Comparison of ENCODE assay signal across 1 cellular context in the genomic region with DNA sequence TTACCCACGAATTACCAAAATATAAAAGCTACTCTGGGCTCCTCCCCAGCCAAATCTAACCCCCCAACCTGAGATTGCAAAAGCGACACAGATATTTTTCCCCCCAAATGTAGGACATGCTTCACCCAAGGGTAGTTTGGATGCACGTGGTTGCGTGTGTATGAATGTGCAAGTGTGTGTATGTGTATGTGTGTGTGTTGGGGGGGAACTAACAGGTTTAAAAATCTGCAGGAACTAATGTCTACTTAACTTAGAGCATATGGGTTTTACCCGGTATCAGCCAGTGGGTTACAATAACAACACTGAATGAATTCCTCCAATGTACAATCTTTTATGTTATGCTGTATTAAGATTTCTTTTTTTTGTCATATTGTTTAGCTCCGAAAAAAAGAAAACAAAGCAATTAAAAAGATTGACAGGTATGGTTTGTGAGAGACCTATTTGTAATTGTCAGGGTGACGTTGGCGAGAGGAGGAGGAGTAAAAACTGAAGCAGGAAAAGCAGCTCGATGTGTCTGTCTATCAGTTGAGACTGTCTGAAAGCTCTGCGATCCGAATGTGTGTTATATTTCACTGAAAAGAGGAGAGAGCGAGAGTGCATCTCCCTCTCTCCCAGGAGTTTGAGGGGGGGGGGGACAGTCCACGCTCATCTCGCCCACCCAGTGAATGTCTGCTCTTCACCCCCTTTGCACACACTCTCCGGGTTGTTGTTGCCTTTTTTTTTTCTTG.
TF ChIP-seq lines count a peak whose summit lies in the region.

A gene with protein sequence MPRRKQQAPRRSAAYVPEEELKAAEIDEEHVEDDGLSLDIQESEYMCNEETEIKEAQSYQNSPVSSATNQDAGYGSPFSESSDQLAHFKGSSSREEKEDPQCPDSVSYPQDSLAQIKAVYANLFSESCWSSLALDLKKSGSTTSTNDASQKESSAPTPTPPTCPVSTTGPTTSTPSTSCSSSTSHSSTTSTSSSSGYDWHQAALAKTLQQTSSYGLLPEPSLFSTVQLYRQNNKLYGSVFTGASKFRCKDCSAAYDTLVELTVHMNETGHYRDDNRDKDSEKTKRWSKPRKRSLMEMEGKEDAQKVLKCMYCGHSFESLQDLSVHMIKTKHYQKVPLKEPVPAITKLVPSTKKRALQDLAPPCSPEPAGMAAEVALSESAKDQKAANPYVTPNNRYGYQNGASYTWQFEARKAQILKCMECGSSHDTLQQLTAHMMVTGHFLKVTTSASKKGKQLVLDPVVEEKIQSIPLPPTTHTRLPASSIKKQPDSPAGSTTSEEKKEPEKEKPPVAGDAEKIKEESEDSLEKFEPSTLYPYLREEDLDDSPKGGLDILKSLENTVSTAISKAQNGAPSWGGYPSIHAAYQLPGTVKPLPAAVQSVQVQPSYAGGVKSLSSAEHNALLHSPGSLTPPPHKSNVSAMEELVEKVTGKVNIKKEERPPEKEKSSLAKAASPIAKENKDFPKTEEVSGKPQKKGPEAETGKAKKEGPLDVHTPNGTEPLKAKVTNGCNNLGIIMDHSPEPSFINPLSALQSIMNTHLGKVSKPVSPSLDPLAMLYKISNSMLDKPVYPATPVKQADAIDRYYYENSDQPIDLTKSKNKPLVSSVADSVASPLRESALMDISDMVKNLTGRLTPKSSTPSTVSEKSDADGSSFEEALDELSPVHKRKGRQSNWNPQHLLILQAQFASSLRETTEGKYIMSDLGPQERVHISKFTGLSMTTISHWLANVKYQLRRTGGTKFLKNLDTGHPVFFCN (N-terminal part only) (plus strand): TSS at position 524 of the 728 bp plus-strand sequence. CDS start 1,080 bp downstream, outside the sequence.

TF ChIP-seq in WTC11, 78 proteins besides CTCF, POLR2A, EP300 and RAD21 (continued from another document):
- no peak for TF ChIP-seq ZSCAN18 (CRISPR knock-in tag; IDR thresholded peaks at IDR 0.05)
- TF ChIP-seq, protein P1, sequence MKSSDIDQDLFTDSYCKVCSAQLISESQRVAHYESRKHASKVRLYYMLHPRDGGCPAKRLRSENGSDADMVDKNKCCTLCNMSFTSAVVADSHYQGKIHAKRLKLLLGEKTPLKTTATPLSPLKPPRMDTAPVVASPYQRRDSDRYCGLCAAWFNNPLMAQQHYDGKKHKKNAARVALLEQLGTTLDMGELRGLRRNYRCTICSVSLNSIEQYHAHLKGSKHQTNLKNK (CRISPR knock-in tag; IDR thresholded peaks at IDR 0.05), result no peak
- TF ChIP-seq JUN (CRISPR knock-in tag; IDR thresholded peaks at IDR 0.05), result no peak
- TF ChIP-seq FOXP1 (CRISPR knock-in tag; IDR thresholded peaks at IDR 0.05; ENCODE audit: borderline replicate concordance), result no peak
- no peak for TF ChIP-seq CREB1 (CRISPR knock-in tag; IDR thresholded peaks at IDR 0.05)
- TF ChIP-seq NFATC4 (CRISPR knock-in tag; IDR thresholded peaks at IDR 0.05), result no peak
- no peak for TF ChIP-seq NR3C1 (CRISPR knock-in tag; conservative IDR thresholded peaks at IDR 0.05; ENCODE audit: low read depth)
TF ChIP-seq in WTC11: peak in this region for 0.
